In the genomic region with DNA sequence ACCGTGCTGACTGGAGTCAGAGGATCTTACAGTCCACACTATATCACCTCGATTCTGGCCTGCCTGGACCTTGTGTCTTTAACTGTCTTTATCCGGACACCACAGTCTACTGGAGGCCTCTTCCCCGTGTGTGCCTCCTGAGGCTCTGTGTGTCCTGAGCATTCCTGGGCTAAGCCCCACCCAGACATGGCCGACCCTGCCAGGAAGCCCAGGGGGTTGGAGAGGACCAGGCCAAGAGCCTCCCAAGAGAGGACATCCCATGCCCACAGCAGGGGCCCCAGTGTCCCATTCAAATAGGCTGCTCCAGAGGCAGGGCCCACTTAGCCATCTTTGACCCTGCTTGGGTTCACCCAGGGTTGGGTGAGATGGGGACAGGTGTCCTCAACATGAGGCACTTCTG, we compare ENCODE assay signal across 17 cellular contexts.
"Had no signal": no experiment of that assay in that cellular context is flagged by ENCODE, and none has a peak within 500 bp of the region (broad histone marks: within the 10 kb centered on the region; RNA-seq: fewer than 3 reads in every experiment).

No MANE protein-coding gene starts in this region.

- H3K4me1 ChIP-seq: left lung, parathyroid adenoma, transverse colon, vagina had no signal

- H3K36me3 ChIP-seq: gastrocnemius medialis, left lung, neutrophil, transverse colon, vagina had no signal

- ATAC-seq: gastrocnemius medialis; left lung; naive thymus-derived CD4-positive, alpha-beta T cell; SK-N-SH treated with all-trans-retinoic acid at 6 μM for 48 hours had no signal

- H3K9me3 ChIP-seq: gastrocnemius medialis, neutrophil, transverse colon, vagina had no signal

- H3K27ac ChIP-seq: dorsolateral prefrontal cortex, gastrocnemius medialis, left lung, neutrophil, parathyroid adenoma, transverse colon, vagina had no signal

- H3K4me3 ChIP-seq: dorsolateral prefrontal cortex, gastrocnemius medialis, left lung, transverse colon, vagina had no signal

- H3K27me3 ChIP-seq: dorsolateral prefrontal cortex, gastrocnemius medialis, vagina had no signal

- DNase-seq: activated CD4-positive, alpha-beta T cell treated with anti-CD3 and anti-CD28 coated beads, Interleukin-2, amount 10 ng/mL, durations not matched to agents 7 days and 5 days; activated gamma-delta T cell treated with Interleukin-2 at 50 U/mL for 16 hours; gastrocnemius medialis; naive thymus-derived CD4-positive, alpha-beta T cell; stimulated activated CD4-positive, alpha-beta T cell treated with anti-CD3 and anti-CD28 coated beads, Interleukin-12 subunit alpha, Interleukin-12 subunit beta, amount 100 ng/mL, for 4 hours; stimulated activated CD4-positive, alpha-beta T cell treated with anti-CD3 and anti-CD28 coated beads, Interleukin-1b, Interleukin-23, amount 100 ng/mL, for 48 hours; stimulated activated CD8-positive, alpha-beta memory T cell treated with anti-CD3 and anti-CD28 coated beads, Interleukin-4, amount 100 ng/mL, for 48 hours; stimulated activated naive CD4-positive, alpha-beta T cell; T-helper 1 cell; T1000; transverse colon had no signal

- H2AFZ ChIP-seq: parathyroid adenoma had no signal

- H3K9ac ChIP-seq: parathyroid adenoma had no signal
